In genomic region chr9:109766351-109766750, GRCh38 we compare ENCODE assay signal across 1 cellular context.
TF ChIP-seq lines count a peak whose summit lies in the region.

No MANE protein-coding gene starts in this region.

TF ChIP-seq in HEK293, 187 proteins besides CTCF, POLR2A, EP300 and RAD21 (continued from another document):
- TF ChIP-seq ZNF18 (tag by site-specific recombination; IDR thresholded peaks at IDR 0.05) (no peak), ZNF391 (tag by site-specific recombination; IDR thresholded peaks at IDR 0.05; ENCODE audit: borderline replicate concordance, low read depth) (no peak), ZNF132 (tag by site-specific recombination; IDR thresholded peaks at IDR 0.05; ENCODE audit: borderline replicate concordance) (no peak), ZNF768 (tag by site-specific recombination; IDR thresholded peaks at IDR 0.05) (no peak), ZNF785 (tag by site-specific recombination; IDR thresholded peaks at IDR 0.05) (no peak), ZNF529 (tag by site-specific recombination; IDR thresholded peaks at IDR 0.05; ENCODE audit: insufficient replicate concordance) (no peak), ZNF157 (tag by site-specific recombination; IDR thresholded peaks at IDR 0.05) (no peak), ZEB2 (tag by site-specific recombination; IDR thresholded peaks at IDR 0.05) (peak; percentile 73), ZNF629 (tag by site-specific recombination; IDR thresholded peaks at IDR 0.05) (peak; percentile 53; the same call in 1 of the 2 replicates), ZNF549 (tag by site-specific recombination; IDR thresholded peaks at IDR 0.05) (no peak), ZNF426 (tag by site-specific recombination; IDR thresholded peaks at IDR 0.05) (no peak), ZNF488 (tag by site-specific recombination; IDR thresholded peaks at IDR 0.05) (no peak), ZNF585B (tag by site-specific recombination; IDR thresholded peaks at IDR 0.05) (no peak)
- TF ChIP-seq, protein P1, sequence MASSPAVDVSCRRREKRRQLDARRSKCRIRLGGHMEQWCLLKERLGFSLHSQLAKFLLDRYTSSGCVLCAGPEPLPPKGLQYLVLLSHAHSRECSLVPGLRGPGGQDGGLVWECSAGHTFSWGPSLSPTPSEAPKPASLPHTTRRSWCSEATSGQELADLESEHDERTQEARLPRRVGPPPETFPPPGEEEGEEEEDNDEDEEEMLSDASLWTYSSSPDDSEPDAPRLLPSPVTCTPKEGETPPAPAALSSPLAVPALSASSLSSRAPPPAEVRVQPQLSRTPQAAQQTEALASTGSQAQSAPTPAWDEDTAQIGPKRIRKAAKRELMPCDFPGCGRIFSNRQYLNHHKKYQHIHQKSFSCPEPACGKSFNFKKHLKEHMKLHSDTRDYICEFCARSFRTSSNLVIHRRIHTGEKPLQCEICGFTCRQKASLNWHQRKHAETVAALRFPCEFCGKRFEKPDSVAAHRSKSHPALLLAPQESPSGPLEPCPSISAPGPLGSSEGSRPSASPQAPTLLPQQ (tag by site-specific recombination; IDR thresholded peaks at IDR 0.05), result peak; percentile 45; the same call in 1 of the 2 replicates
TF ChIP-seq in HEK293: peak in this region for 5.
